In the genomic region with DNA sequence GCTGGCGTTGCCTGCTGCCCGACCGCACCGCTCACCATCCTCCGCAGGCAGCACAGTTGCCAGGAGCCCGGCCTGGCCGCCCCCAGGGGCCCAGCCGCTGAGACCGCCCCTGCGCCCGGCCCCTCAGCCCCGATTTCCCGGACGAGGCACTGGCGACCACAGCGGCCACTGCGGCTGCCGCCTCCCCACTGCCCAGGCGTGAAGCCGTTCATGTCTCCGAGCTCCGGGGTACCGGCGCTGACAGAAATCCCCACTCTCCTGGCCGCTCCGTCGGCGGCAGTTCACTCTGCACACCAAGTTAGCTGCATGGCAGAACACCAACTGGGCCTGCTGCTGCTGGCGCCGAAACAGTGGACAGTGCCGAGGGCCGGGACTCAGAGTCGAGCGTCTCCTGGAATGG, we compare ENCODE assay signal across 26 cellular contexts.
"Had no signal": no experiment of that assay in that cellular context is flagged by ENCODE, and none has a peak within 500 bp of the region (broad histone marks: within the 10 kb centered on the region; RNA-seq: fewer than 3 reads in every experiment).

No MANE protein-coding gene starts in this region.

- ATAC-seq: effector memory CD8-positive, alpha-beta T cell; left colon; left ventricle myocardium superior; lower lobe of right lung; natural killer cell treated with Interleukin-12 subunit alpha and Interleukin-12 subunit beta and Interleukin-15 and Interleukin-18, amount 100 ng/mL, for 72 hours; stimulated activated memory B cell treated with anti-CD40 and anti-IgM and Interleukin-4, amounts not matched to agents 10 μg/mL and 1 μg/mL and 100 μg/mL, for 72 hours; stimulated activated naive CD8-positive, alpha-beta T cell treated with anti-CD3 and anti-CD28 coated beads, Interleukin-15, amount 100 ng/mL, for 72 hours had no signal

- H3K9me3 Mint-ChIP-seq: effector memory CD8-positive, alpha-beta T cell; naive B cell; natural killer cell treated with Interleukin-12 subunit alpha and Interleukin-12 subunit beta and Interleukin-15 and Interleukin-18, amount 100 ng/mL, for 72 hours; stimulated activated memory B cell treated with anti-CD40 and anti-IgM and Interleukin-4, amounts not matched to agents 10 μg/mL and 1 μg/mL and 100 μg/mL, for 72 hours had no signal

- H3K27ac Mint-ChIP-seq: natural killer cell treated with Interleukin-12 subunit alpha and Interleukin-12 subunit beta and Interleukin-15 and Interleukin-18, amount 100 ng/mL, for 72 hours; stimulated activated memory B cell treated with anti-CD40 and anti-IgM and Interleukin-4, amounts not matched to agents 10 μg/mL and 1 μg/mL and 100 μg/mL, for 72 hours; stimulated activated naive CD8-positive, alpha-beta T cell treated with anti-CD3 and anti-CD28 coated beads, Interleukin-15, amount 100 ng/mL, for 72 hours had no signal

- H3K36me3 ChIP-seq: prostate gland had no signal

- H3K4me1 ChIP-seq: prostate gland had no signal

- H3K4me3 ChIP-seq: esophagus squamous epithelium, heart right ventricle, lower lobe of right lung, prostate gland, right atrium auricular region, sigmoid colon, suprapubic skin, transverse colon had no signal

- H3K27ac ChIP-seq: esophagus squamous epithelium, heart right ventricle, lower lobe of right lung, prostate gland, right atrium auricular region, sigmoid colon, suprapubic skin, transverse colon had no signal

- H3K27me3 Mint-ChIP-seq: effector memory CD8-positive, alpha-beta T cell; naive B cell; natural killer cell treated with Interleukin-12 subunit alpha and Interleukin-12 subunit beta and Interleukin-15 and Interleukin-18, amount 100 ng/mL, for 72 hours; stimulated activated memory B cell treated with anti-CD40 and anti-IgM and Interleukin-4, amounts not matched to agents 10 μg/mL and 1 μg/mL and 100 μg/mL, for 72 hours; stimulated activated naive CD8-positive, alpha-beta T cell treated with anti-CD3 and anti-CD28 coated beads, Interleukin-15, amount 100 ng/mL, for 72 hours had no signal

- FAIRE-seq: endometrium, islet of Langerhans had no signal

- H3K9me3 ChIP-seq: esophagus squamous epithelium, heart right ventricle, lower lobe of right lung, prostate gland, right atrium auricular region, sigmoid colon, suprapubic skin, transverse colon had no signal

- H3K4me3 Mint-ChIP-seq: effector memory CD8-positive, alpha-beta T cell; naive B cell; natural killer cell treated with Interleukin-12 subunit alpha and Interleukin-12 subunit beta and Interleukin-15 and Interleukin-18, amount 100 ng/mL, for 72 hours; neural crest cell; stimulated activated memory B cell treated with anti-CD40 and anti-IgM and Interleukin-4, amounts not matched to agents 10 μg/mL and 1 μg/mL and 100 μg/mL, for 72 hours; stimulated activated naive CD8-positive, alpha-beta T cell treated with anti-CD3 and anti-CD28 coated beads, Interleukin-15, amount 100 ng/mL, for 72 hours had no signal

- H3K27me3 ChIP-seq: esophagus squamous epithelium, heart right ventricle, right atrium auricular region, sigmoid colon, suprapubic skin, transverse colon had no signal

- DNase-seq: cerebellar nuclear complex; cortex of kidney; effector memory CD8-positive, alpha-beta T cell; erythroblast; esophagus squamous epithelium; foreskin melanocyte; glutamatergic neuron; heart right ventricle; hippocampal formation; kidney glomerular epithelial cell; left colon; left ventricle myocardium superior; lower lobe of right lung; naive B cell; sigmoid colon; stimulated activated CD4-positive, alpha-beta T cell treated with anti-CD3 and anti-CD28 coated beads, Interleukin-4, amount 100 ng/mL, for 4 hours; stimulated activated naive CD8-positive, alpha-beta T cell treated with anti-CD3 and anti-CD28 coated beads, Interleukin-15, amount 100 ng/mL, for 72 hours; transverse colon had no signal
